In the genomic region with DNA sequence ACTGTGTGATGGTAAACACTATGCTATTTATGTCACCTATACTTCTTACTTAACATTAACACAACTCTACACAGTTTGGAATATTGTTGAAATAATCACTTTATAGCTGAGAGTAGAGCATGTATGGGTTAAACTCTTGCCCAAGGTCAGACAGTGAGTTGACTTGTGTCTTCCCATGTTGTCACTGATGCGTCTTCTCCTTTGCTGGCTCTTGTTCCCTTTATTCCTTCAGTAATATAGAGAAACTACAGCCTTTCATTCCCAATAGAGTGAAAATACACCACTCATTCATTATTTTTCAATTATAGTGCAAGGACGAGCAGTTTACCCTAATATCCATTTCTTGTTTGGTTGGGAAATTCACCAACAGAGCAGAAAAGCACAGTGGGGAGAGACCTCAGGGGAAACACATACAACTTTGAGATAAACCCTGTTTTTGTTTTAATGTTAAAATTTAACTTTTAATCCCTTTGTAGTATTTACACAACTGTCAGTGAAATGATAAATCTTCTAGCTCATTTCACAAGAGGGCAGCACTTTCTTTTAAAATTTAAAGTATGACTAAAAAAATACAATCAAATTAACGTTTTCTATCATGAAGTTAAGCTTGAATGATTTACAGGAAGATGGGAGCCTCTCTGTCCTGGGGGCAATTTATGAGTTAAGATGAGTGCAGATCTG, we compare ENCODE assay signal across 15 cellular contexts.
DNase-seq lines count a peak whose midpoint lies in the region; TF ChIP-seq lines count a peak whose summit lies in the region.
"Had no signal": no experiment of that assay in that cellular context is flagged by ENCODE, and none has a peak within 500 bp of the region (broad histone marks: within the 10 kb centered on the region; RNA-seq: fewer than 3 reads in every experiment).

No MANE protein-coding gene starts in this region.

- H3K4me3 ChIP-seq in endodermal cell (ENCODE audit: low read length) (peak overlapping the region; percentile 2), neural progenitor cell (no peak overlapping the region), stomach (no peak overlapping the region)

- intact Hi-C loops in stomach (cut with DNase I; ENCODE audit: low total_unique reads): no loop called here

- DNase-seq in ELR (ENCODE audit: low read depth) (peak; percentile 11), OCI-M1 (lab: John Stamatoyannopoulos, UW) (peak; percentile 33), endodermal cell (no peak), neural progenitor cell (ENCODE audit: low spot score) (no peak), stomach (no peak), SIG-M5 (lab: John Stamatoyannopoulos, UW) (no peak), mucosa of gallbladder (ENCODE audit: low spot score) (no peak), NCI-H2107 (lab: John Stamatoyannopoulos, UW) (no peak)
- DNase-seq: activated naive CD4-positive, alpha-beta T cell treated with anti-CD3 and anti-CD28 coated beads for 36 hours; foreskin fibroblast; NCI-H187; NCI-H510A; stimulated activated naive B cell treated with anti-CD40 and anti-IgM and Interleukin-4, amounts not matched to agents 10 μg/mL and 1 μg/mL and 100 μg/mL, for 72 hours had no signal

- peaks cover 58% of the 10 kb centered on the region for H3K4me1 Mint-ChIP-seq in endodermal cell
- H3K4me1 Mint-ChIP-seq in neural progenitor cell: peaks cover 3% of the 10 kb centered on the region

- H3K9me3 Mint-ChIP-seq in endodermal cell (peaks cover 6% of the 10 kb centered on the region), neural progenitor cell (no peaks in the 10 kb centered on the region)
- H3K9me3 Mint-ChIP-seq: memory B cell had no signal

- H3K36me3 Mint-ChIP-seq in endodermal cell (ENCODE audit: low read depth): peaks cover 3% of the 10 kb centered on the region
- H3K36me3 Mint-ChIP-seq in neural progenitor cell: no peaks in the 10 kb centered on the region

- peaks cover 17% of the 10 kb centered on the region for H3F3A ChIP-seq in neural progenitor cell (ENCODE audit: low read depth)

- H3K4me1 ChIP-seq in endodermal cell (ENCODE audit: control insufficient read depth, insufficient read depth, low read length) (peaks cover 14% of the 10 kb centered on the region), neural progenitor cell (peaks cover 54% of the 10 kb centered on the region), stomach (peaks cover 0 to 12% (median 4%) of the 10 kb centered on the region in 4 donors)

- no peak overlapping the region for H2AFZ ChIP-seq in neural progenitor cell (replicated peaks)

- no peak overlapping the region for H3K27ac ChIP-seq in endodermal cell (ENCODE audit: low read depth, low read length)
- peak overlapping the region; percentile 9 for H3K27ac ChIP-seq in neural progenitor cell
- H3K27ac ChIP-seq in stomach: no peak overlapping the region
- H3K27ac ChIP-seq: WERI-Rb-1 had no signal

- no peak overlapping the region for H3K4me3 Mint-ChIP-seq in endodermal cell
- H3K4me3 Mint-ChIP-seq in neural progenitor cell: no peak overlapping the region
- H3K4me3 Mint-ChIP-seq: activated naive CD4-positive, alpha-beta T cell treated with anti-CD3 and anti-CD28 coated beads for 36 hours; memory B cell; stimulated activated naive B cell treated with anti-CD40 and anti-IgM and Interleukin-4, amounts not matched to agents 10 μg/mL and 1 μg/mL and 100 μg/mL, for 72 hours had no signal

- H3K9ac ChIP-seq in endodermal cell (ENCODE audit: extremely low read depth, low read length, poor library complexity, severe bottlenecking): no peak overlapping the region
- H3K9ac ChIP-seq in neural progenitor cell: no peak overlapping the region

- H3K27ac Mint-ChIP-seq in endodermal cell: peak overlapping the region; percentile 67
- no peak overlapping the region for H3K27ac Mint-ChIP-seq in neural progenitor cell
- H3K27ac Mint-ChIP-seq: activated naive CD4-positive, alpha-beta T cell treated with anti-CD3 and anti-CD28 coated beads for 36 hours; memory B cell; stimulated activated naive B cell treated with anti-CD40 and anti-IgM and Interleukin-4, amounts not matched to agents 10 μg/mL and 1 μg/mL and 100 μg/mL, for 72 hours had no signal

- no peaks in the 10 kb centered on the region for H4K20me1 ChIP-seq in neural progenitor cell (ENCODE audit: low read depth)

- no peak for TF ChIP-seq EP300 in stomach (IDR thresholded peaks at IDR 0.05)

- no peak overlapping the region for H3K4me2 ChIP-seq in neural progenitor cell

- TF ChIP-seq CTCF in endodermal cell (conservative IDR thresholded peaks at IDR 0.05) (no peak), neural progenitor cell (IDR thresholded peaks at IDR 0.05) (no peak), stomach (IDR thresholded peaks at IDR 0.05) (no peak)

- no peaks in the 10 kb centered on the region for H3K79me2 ChIP-seq in neural progenitor cell (ENCODE audit: low read depth)

- H3K27me3 ChIP-seq in endodermal cell (ENCODE audit: control insufficient read depth, insufficient read depth, low read length, poor library complexity, severe bottlenecking) (no peaks in the 10 kb centered on the region), neural progenitor cell (no peaks in the 10 kb centered on the region), stomach (no peaks in the 10 kb centered on the region)

- no peak for TF ChIP-seq POLR2A in stomach (IDR thresholded peaks at IDR 0.05)

- 70 to 83% methylated on average over 1 to 3 of the region's 3 CpGs for WGBS in endodermal cell (ENCODE audit: insufficient coverage in 1 of 2, insufficient read length in 1 of 2), 2 experiments
- WGBS in stomach, 5 donors: 26 to 48% (median 35%) methylated on average over 3 of the region's 3 CpGs

- H3K27me3 Mint-ChIP-seq in endodermal cell (ENCODE audit: insufficient read depth): no peaks in the 10 kb centered on the region
- peaks cover 5% of the 10 kb centered on the region for H3K27me3 Mint-ChIP-seq in neural progenitor cell (ENCODE audit: insufficient read depth, low read depth)
- H3K27me3 Mint-ChIP-seq: memory B cell; stimulated activated naive B cell treated with anti-CD40 and anti-IgM and Interleukin-4, amounts not matched to agents 10 μg/mL and 1 μg/mL and 100 μg/mL, for 72 hours had no signal

- H3K36me3 ChIP-seq in endodermal cell (ENCODE audit: control insufficient read depth, insufficient read depth, low read length) (no peaks in the 10 kb centered on the region), neural progenitor cell (no peaks in the 10 kb centered on the region), stomach (no peaks in the 10 kb centered on the region)
- H3K36me3 ChIP-seq: WERI-Rb-1 had no signal

- H3K9me3 ChIP-seq in endodermal cell (ENCODE audit: control insufficient read depth, low read length) (peaks cover 8% of the 10 kb centered on the region), neural progenitor cell (ENCODE audit: low read depth) (no peaks in the 10 kb centered on the region), stomach (no peaks in the 10 kb centered on the region)

Comparison
In these comparisons a context has a peak if more than half of its experiments do, and no peak if none do; other contexts are left out.
1. DNase-seq: peak in ELR (single experiment) and OCI-M1 (single experiment); none in endodermal cell (single experiment), neural progenitor cell (single experiment), stomach (single experiment), SIG-M5 (single experiment), mucosa of gallbladder (single experiment) and NCI-H2107 (single experiment).